2 cellular contexts compared by ENCODE assay signal in genomic region chrX:102077426-102077825, GRCh38.
TF ChIP-seq lines count a peak whose summit lies in the region.

No MANE protein-coding gene starts in this region.

TF ChIP-seq in A549, 52 proteins besides CTCF, POLR2A, EP300 and RAD21 (continued from another document):
- TF ChIP-seq PBX3 (IDR thresholded peaks at IDR 0.05) (no peak), RFX5 (IDR thresholded peaks at IDR 0.05) (no peak), POLR2AphosphoS2 (conservative IDR thresholded peaks at IDR 0.05; ENCODE audit: low read length) (no peak), KDM1A (IDR thresholded peaks at IDR 0.05; ENCODE audit: low read depth) (no peak), MAX (IDR thresholded peaks at IDR 0.05) (no peak)

TF ChIP-seq in H1, 55 proteins besides CTCF, POLR2A, EP300 and RAD21 (continued from another document):
- TF ChIP-seq YY1 (IDR thresholded peaks at IDR 0.05; ENCODE audit: low read depth, low read length) (no peak), ATF2 (IDR thresholded peaks at IDR 0.05; ENCODE audit: low read length) (no peak), HDAC2 (IDR thresholded peaks at IDR 0.05; ENCODE audit: borderline replicate concordance in 1 of 2, low read depth in 2 of 2, low read length in 2 of 2) (no peak), SP4 (IDR thresholded peaks at IDR 0.05; ENCODE audit: low read length) (no peak), ZNF274 (IDR thresholded peaks at IDR 0.05; ENCODE audit: borderline replicate concordance, extremely low read depth, low read length) (no peak), EZH2 (IDR thresholded peaks at IDR 0.05; ENCODE audit: low read depth, low read length, severe bottlenecking) (no peak)
